1 cellular context compared by ENCODE assay signal in genomic region chr11:126211236-126212088, GRCh38.
TF ChIP-seq lines count a peak whose summit lies in the region.

TSS of gene FAM118B (plus strand) at chr11:126211782. CDS start at chr11:126235002, 23,220 bp downstream.
TSS of gene RPUSD4 (minus strand) at chr11:126211650. CDS start at chr11:126211638, 12 bp downstream.

TF ChIP-seq in HepG2, 621 proteins besides CTCF, POLR2A, EP300 and RAD21 (continued from another document and continues in another):
- TF ChIP-seq ZNF710 (CRISPR knock-in tag; IDR thresholded peaks at IDR 0.05; ENCODE audit: borderline replicate concordance) (peak; percentile 77; the same call in 1 of the 2 replicates), ZBTB38 (CRISPR knock-in tag; IDR thresholded peaks at IDR 0.05) (no peak; the same call in none of the 2 replicates), NCOA5 (CRISPR knock-in tag; IDR thresholded peaks at IDR 0.05) (no peak), TOPORS (CRISPR knock-in tag; IDR thresholded peaks at IDR 0.05) (0 out of 2 replicates have a peak, but pooled peaks have one; percentile 28), ZNF142 (CRISPR knock-in tag; IDR thresholded peaks at IDR 0.05) (no peak; the same call in 1 of the 2 replicates), BHLHE40 (IDR thresholded peaks at IDR 0.05; ENCODE audit: low read length) (peak; percentile 75), ATF6 (CRISPR knock-in tag; conservative IDR thresholded peaks at IDR 0.05) (no peak), SMAD9 (CRISPR knock-in tag; IDR thresholded peaks at IDR 0.05) (0 out of 2 replicates have a peak, but pooled peaks have one; percentile 36), SATB2 (CRISPR knock-in tag; IDR thresholded peaks at IDR 0.05) (0 out of 2 replicates have a peak, but pooled peaks have one; percentile 70), ZNF263 (CRISPR knock-in tag; IDR thresholded peaks at IDR 0.05) (0 out of 2 replicates have a peak, but pooled peaks have one; percentile 26), KLF6 (CRISPR knock-in tag; IDR thresholded peaks at IDR 0.05) (no peak), ZNF780A (CRISPR knock-in tag; IDR thresholded peaks at IDR 0.05) (0 out of 2 replicates have a peak, but pooled peaks have one; percentile 37), NONO (IDR thresholded peaks at IDR 0.05) (no peak), NONO (CRISPR knock-in tag; conservative IDR thresholded peaks at IDR 0.05) (peak; percentile 92), ZNF432 (CRISPR knock-in tag; IDR thresholded peaks at IDR 0.05; ENCODE audit: borderline replicate concordance) (no peak), NCOA2 (CRISPR knock-in tag; IDR thresholded peaks at IDR 0.05) (peak; percentile 35; the same call in 1 of the 2 replicates), MNT (IDR thresholded peaks at IDR 0.05) (peak; percentile 100), ZNF232 (CRISPR knock-in tag; IDR thresholded peaks at IDR 0.05; ENCODE audit: borderline replicate concordance) (peak; percentile 68; the same call in 1 of the 2 replicates), ZBTB44 (CRISPR knock-in tag; IDR thresholded peaks at IDR 0.05) (0 out of 2 replicates have a peak, but pooled peaks have one; percentile 23), BCL3 (CRISPR knock-in tag; IDR thresholded peaks at IDR 0.05) (peak; percentile 19), ZNF687 (CRISPR knock-in tag; IDR thresholded peaks at IDR 0.05) (peak; percentile 94), TEAD3 (CRISPR knock-in tag; optimal IDR thresholded peaks at IDR 0.05; ENCODE audit: borderline replicate concordance) (peak; percentile 55), ZNF577 (CRISPR knock-in tag; IDR thresholded peaks at IDR 0.05; ENCODE audit: borderline replicate concordance, low read depth) (no peak), ZNF207 (IDR thresholded peaks at IDR 0.05; ENCODE audit: borderline replicate concordance) (no peak), PCBP1 (IDR thresholded peaks at IDR 0.05; ENCODE audit: borderline replicate concordance, low read depth, low read length) (no peak), MTF2 (CRISPR knock-in tag; IDR thresholded peaks at IDR 0.05; ENCODE audit: borderline replicate concordance) (0 out of 2 replicates have a peak, but pooled peaks have one; percentile 78), RBM22 (optimal IDR thresholded peaks at IDR 0.05; ENCODE audit: low read length) (no peak), ZNF446 (CRISPR knock-in tag; IDR thresholded peaks at IDR 0.05) (0 out of 2 replicates have a peak, but pooled peaks have one; percentile 51), SIN3B (IDR thresholded peaks at IDR 0.05; ENCODE audit: low read length) (peak; percentile 91), ZKSCAN8 (CRISPR knock-in tag; IDR thresholded peaks at IDR 0.05; ENCODE audit: borderline replicate concordance) (no peak), CENPX (CRISPR knock-in tag; IDR thresholded peaks at IDR 0.05) (no peak), ZSCAN12 (CRISPR knock-in tag; IDR thresholded peaks at IDR 0.05) (no peak), NFATC3 (CRISPR knock-in tag; IDR thresholded peaks at IDR 0.05) (no peak), HIC2 (CRISPR knock-in tag; IDR thresholded peaks at IDR 0.05; ENCODE audit: low read depth) (no peak), AKAP8 (CRISPR knock-in tag; IDR thresholded peaks at IDR 0.05) (no peak), GATA4 (IDR thresholded peaks at IDR 0.05; ENCODE audit: borderline replicate concordance, low read depth) (no peak; the same call in 1 of the 2 replicates), AGO2 (optimal IDR thresholded peaks at IDR 0.05; ENCODE audit: low read depth, low read length) (peak; percentile 57), ZNF580 (CRISPR knock-in tag; IDR thresholded peaks at IDR 0.05; ENCODE audit: borderline replicate concordance, low read depth) (peak; percentile 78; the same call in 1 of the 2 replicates), ZNF619 (CRISPR knock-in tag; IDR thresholded peaks at IDR 0.05) (0 out of 2 replicates have a peak, but pooled peaks have one; percentile 63)
